In genomic region chr9:62838024-62838718, GRCh38 we compare ENCODE assay signal across 8 cellular contexts.
A peak's percentile ranks its signal among the peaks of the same experiment; 100 is the strongest.
DNase-seq lines count a peak whose midpoint lies in the region; ATAC-seq and TF ChIP-seq lines count a peak whose summit lies in the region.
"Not testable (repeated sequence)": the region's sequence is repeated elsewhere in the genome, so short reads cannot be mapped to it uniquely, and the experiment has no call there.

No MANE protein-coding gene starts in this region.

- not testable (repeated sequence) for H2AK5ac ChIP-seq in trophoblast cell (ENCODE audit: low read length)

- not testable (repeated sequence) for H3K27me3 ChIP-seq in brain microvascular endothelial cell (replicated peaks); right atrium auricular region
- H3K27me3 ChIP-seq in trophoblast cell (ENCODE audit: insufficient read depth, low read length): peaks cover 17% of the 10 kb centered on the region

- H3K36me3 Mint-ChIP-seq in stimulated activated naive CD8-positive, alpha-beta T cell treated with anti-CD3 and anti-CD28 coated beads, Interleukin-15, Interleukin-2, amounts not matched to agents 100 ng/mL and 50 ng/mL, for 24 hours (ENCODE audit: low read depth): not testable (repeated sequence)

- not testable (repeated sequence) for H3K9me3 ChIP-seq in right atrium auricular region; trophoblast cell (ENCODE audit: insufficient read depth, low read depth, low read length)

- ATAC-seq in GM21619 (IDR thresholded peaks at IDR 0.05; ENCODE audit: unreplicated experiment): peak; percentile 100
- peak; percentile 98 for ATAC-seq in HG03575 (IDR thresholded peaks at IDR 0.05; ENCODE audit: extremely low read depth, insufficient number of reproducible peaks, low FRiP score, unreplicated experiment)
- ATAC-seq in activated CD4-positive, CD25-positive, alpha-beta regulatory T cell treated with anti-CD3 and anti-CD28 coated beads, Interleukin-2, amount 50 U/mL, for 24 hours: peak; percentile 99 to 100

- not testable (repeated sequence) for H3K36me3 ChIP-seq in brain microvascular endothelial cell (replicated peaks); right atrium auricular region; trophoblast cell (ENCODE audit: control insufficient read depth in 1 of 2, insufficient read depth in 2 of 2, low read length in 2 of 2)

- H3K23ac ChIP-seq in trophoblast cell (ENCODE audit: low read length): not testable (repeated sequence)

- not testable (repeated sequence) for H4K91ac ChIP-seq in trophoblast cell (ENCODE audit: low read depth, low read length)

- H3K9me3 Mint-ChIP-seq in stimulated activated naive CD8-positive, alpha-beta T cell treated with anti-CD3 and anti-CD28 coated beads, Interleukin-15, Interleukin-2, amounts not matched to agents 100 ng/mL and 50 ng/mL, for 24 hours: not testable (repeated sequence)

- H3K18ac ChIP-seq in trophoblast cell (ENCODE audit: low read length): not testable (repeated sequence)

- in situ Hi-C loops in G401 (cut with HindIII; ENCODE audit: low sequenced_read_pairs); brain microvascular endothelial cell (cut with HindIII; ENCODE audit: low pct_ligation_motif_present, low sequenced_read_pairs): not testable (repeated sequence)

- not testable (repeated sequence) for H3K14ac ChIP-seq in trophoblast cell (ENCODE audit: low read length)

- H3K27ac Mint-ChIP-seq in stimulated activated naive CD8-positive, alpha-beta T cell treated with anti-CD3 and anti-CD28 coated beads, Interleukin-15, Interleukin-2, amounts not matched to agents 100 ng/mL and 50 ng/mL, for 24 hours: peak overlapping the region; percentile 75

- H2AFZ ChIP-seq in trophoblast cell (ENCODE audit: insufficient read depth, low read length, poor library complexity): peak overlapping the region; percentile 20

- H2BK120ac ChIP-seq in trophoblast cell (ENCODE audit: insufficient read depth, low read length, poor library complexity): not testable (repeated sequence)

- H3K27me3 Mint-ChIP-seq in stimulated activated naive CD8-positive, alpha-beta T cell treated with anti-CD3 and anti-CD28 coated beads, Interleukin-15, Interleukin-2, amounts not matched to agents 100 ng/mL and 50 ng/mL, for 24 hours: not testable (repeated sequence)

- H3K4me1 Mint-ChIP-seq in stimulated activated naive CD8-positive, alpha-beta T cell treated with anti-CD3 and anti-CD28 coated beads, Interleukin-15, Interleukin-2, amounts not matched to agents 100 ng/mL and 50 ng/mL, for 24 hours (ENCODE audit: low read depth): not testable (repeated sequence)

- not testable (repeated sequence) for H2BK12ac ChIP-seq in trophoblast cell (ENCODE audit: low read length)

- peak overlapping the region; percentile 86 for H3K4me2 ChIP-seq in trophoblast cell (ENCODE audit: low read length)

- H3K27ac ChIP-seq in brain microvascular endothelial cell; trophoblast cell (ENCODE audit: low read depth, low read length): not testable (repeated sequence)
- H3K27ac ChIP-seq in right atrium auricular region: peak overlapping the region; percentile 54 to 57

- peak overlapping the region; percentile 57 for H3K4me3 ChIP-seq in brain microvascular endothelial cell (ENCODE audit: low read depth, low read length)
- peak overlapping the region; percentile 32 to 46 for H3K4me3 ChIP-seq in right atrium auricular region
- H3K4me3 ChIP-seq in trophoblast cell (ENCODE audit: low read depth, low read length): peak overlapping the region; percentile 67

- H2BK5ac ChIP-seq in trophoblast cell (ENCODE audit: low read depth, low read length, poor library complexity): not testable (repeated sequence)

- DNase-seq in G401 (ENCODE audit: low spot score): peak; percentile 92
- peak; percentile 81 for DNase-seq in brain microvascular endothelial cell
- DNase-seq in right atrium auricular region (ENCODE audit: low spot score): peak; percentile 83
- peak; percentile 81 to 84 for DNase-seq in trophoblast cell

- H3K9ac ChIP-seq in trophoblast cell (ENCODE audit: low read length): peak overlapping the region; percentile 46

- H3K79me2 ChIP-seq in trophoblast cell (ENCODE audit: control insufficient read depth, insufficient read depth, low read length, poor library complexity): not testable (repeated sequence)

- peaks cover 0 to 10% of the 10 kb centered on the region in 2 donors for H3K4me1 ChIP-seq in right atrium auricular region
- H3K4me1 ChIP-seq in trophoblast cell (ENCODE audit: control insufficient read depth in 1 of 2, insufficient read depth in 2 of 2, low read length in 2 of 2): not testable (repeated sequence)

- not testable (repeated sequence) for H3K79me1 ChIP-seq in trophoblast cell (ENCODE audit: low read length)

- peak overlapping the region; percentile 79 for H3K4me3 Mint-ChIP-seq in stimulated activated naive CD8-positive, alpha-beta T cell treated with anti-CD3 and anti-CD28 coated beads, Interleukin-15, Interleukin-2, amounts not matched to agents 100 ng/mL and 50 ng/mL, for 24 hours

- not testable (repeated sequence) for TF ChIP-seq CTCF in brain microvascular endothelial cell (IDR thresholded peaks at IDR 0.05; ENCODE audit: low read depth, low read length, missing control alignments); right atrium auricular region (IDR thresholded peaks at IDR 0.05)

- not testable (repeated sequence) for H4K12ac ChIP-seq in trophoblast cell (ENCODE audit: low read depth, low read length)

- H4K8ac ChIP-seq in trophoblast cell (ENCODE audit: low read depth, low read length): peak overlapping the region; percentile 37

- WGBS in trophoblast cell (ENCODE audit: extremely low coverage, insufficient coverage, insufficient read length): no CpG with 5 or more reads among the region's 60 CpGs

- not testable (repeated sequence) for H3K4ac ChIP-seq in trophoblast cell (ENCODE audit: low read depth, low read length)
